8 cellular contexts compared by ENCODE assay signal in genomic region chr22:36505998-36506635, GRCh38. TPM values are rescaled to one million over a fixed set of nuclear protein-coding genes. Genes with fewer than 3 reads are reported as not detected.
DNase-seq lines count a peak whose midpoint lies in the region; ATAC-seq and TF ChIP-seq lines count a peak whose summit lies in the region.

No MANE protein-coding gene starts in this region.

- WGBS in GM23248 (ENCODE audit: low coverage in 1 of 2, low lambda C conversion rate in 2 of 2, missing lambda C conversion rate in 2 of 2), 2 experiments, result 91 to 98% methylated on average over 43 to 60 of the region's 60 CpGs
- WGBS in heart right ventricle, 2 donors, result 95 to 97% methylated on average over 60 of the region's 60 CpGs
- WGBS in lower leg skin, 2 donors, result 90 to 94% methylated on average over 60 of the region's 60 CpGs

- ATAC-seq in heart right ventricle, result peak in 3 of 8 donors; percentile 3 to 53 (median 5)
- peak; percentile 3 for ATAC-seq in sciatic nerve
- no peak for ATAC-seq in GM18858 (IDR thresholded peaks at IDR 0.05; ENCODE audit: unreplicated experiment)

- TF ChIP-seq CTCF in VCaP (conservative IDR thresholded peaks at IDR 0.05), result no peak
- TF ChIP-seq CTCF in heart right ventricle (IDR thresholded peaks at IDR 0.05), result no peak
- TF ChIP-seq CTCF in lower leg skin (IDR thresholded peaks at IDR 0.05), result no peak

- H2AFZ ChIP-seq in GM23248, result peak overlapping the region; percentile 84

- no peaks in the 10 kb centered on the region for H3K27me3 ChIP-seq in GM23248 (replicated peaks; ENCODE audit: insufficient read depth)
- H3K27me3 ChIP-seq in heart right ventricle, result no peaks in the 10 kb centered on the region

- H3K4me2 ChIP-seq in GM23248 (ENCODE audit: unreplicated experiment), result peak overlapping the region; percentile 71

- in situ Hi-C loops in GM23248 (cut with MboI), result no loop called here

- peaks cover 38% of the 10 kb centered on the region for H3F3A ChIP-seq in GM23248 (ENCODE audit: insufficient read depth)

- DNase-seq in GM23248, result no peak
- peak in 1 of 2 donors; percentile 33 for DNase-seq in heart right ventricle
- DNase-seq in sciatic nerve (ENCODE audit: low spot score), result no peak
- no peak for DNase-seq in lower leg skin (ENCODE audit: low spot score in 2 of 2)
- no peak for DNase-seq in AG20443 (ENCODE audit: low spot score)
- DNase-seq in GDM1 (lab: John Stamatoyannopoulos, UW), result no peak

- H3K27ac ChIP-seq in GM23248 (no peak overlapping the region), VCaP (peak overlapping the region; percentile 84), heart right ventricle (peak overlapping the region in 6 of 10 donors; percentile 77 to 86 (median 80))

- H3K4me3 ChIP-seq in GM23248 (peak overlapping the region; percentile 73), heart right ventricle (peak overlapping the region in 9 of 10 donors; percentile 42 to 78 (median 62)), lower leg skin (ENCODE audit: low read depth, poor library complexity, severe bottlenecking) (no peak overlapping the region)

- no peaks in the 10 kb centered on the region for H4K20me1 ChIP-seq in GM23248 (ENCODE audit: insufficient read depth)

- no peak for TF ChIP-seq POLR2A in lower leg skin (IDR thresholded peaks at IDR 0.05)

- H3K4me1 ChIP-seq in GM23248 (ENCODE audit: insufficient read depth) (no peaks in the 10 kb centered on the region), heart right ventricle (peaks cover 0 to 39% (median 21%) of the 10 kb centered on the region in 9 donors)

- H3K9ac ChIP-seq in GM23248, result peak overlapping the region; percentile 74; the same call in 1 of the 2 replicates

- H3K79me2 ChIP-seq in GM23248 (ENCODE audit: insufficient read depth), result no peaks in the 10 kb centered on the region

- intact Hi-C loops in heart right ventricle (cut with DNase I), result no loop called here
- intact Hi-C loops in sciatic nerve (cut with DNase I), result no loop called here
- intact Hi-C loops in lower leg skin (cut with DNase I; ENCODE audit: low total_unique reads), result no loop called here

- H3K36me3 ChIP-seq in GM23248 (ENCODE audit: low read depth), result peaks cover 8% of the 10 kb centered on the region
- peaks cover 0 to 27% (median 7%) of the 10 kb centered on the region in 9 donors for H3K36me3 ChIP-seq in heart right ventricle

- no peaks in the 10 kb centered on the region for H3K9me2 ChIP-seq in GM23248 (ENCODE audit: insufficient read depth)

- no peaks in the 10 kb centered on the region for H3K9me3 ChIP-seq in GM23248 (ENCODE audit: low read depth)
- no peaks in the 10 kb centered on the region for H3K9me3 ChIP-seq in heart right ventricle

RNA-seq across cellular contexts. Expression of gene FOXRED2, which starts 0.7 kb away (rescaled TPM):
- total RNA-seq in GM23248 (2014; rRNA removed; shearing (Covaris generic)), result 4.2 and 4.4 TPM in 2 replicates
- polyA plus RNA-seq in GM23248 (2016; fragmentation: Nextera tagmentation; extraction: Ambion mirVana), result 5.0 and 6.5 TPM in 2 replicates
- 10 to 100 TPM in 3 of 10 donors, 1 to 10 TPM in 7; 6.3 to 15.7 (median 8.6) TPM for total RNA-seq in heart right ventricle
- polyA plus RNA-seq in heart right ventricle, result 1 to 10 TPM; 2.2 to 2.4 TPM
- total RNA-seq in sciatic nerve, result 13.7 TPM
- 10 to 100 TPM in 3 of 4 donors, 1 to 10 TPM in 1; 9.1 to 18.5 (median 14.6) TPM for total RNA-seq in lower leg skin

RNA-seq across cellular contexts. Expression of gene EIF3D, which starts 22.8 kb away (rescaled TPM):
- total RNA-seq in GM23248 (2014; rRNA removed; shearing (Covaris generic)), result 310 and 377 TPM in 2 replicates
- polyA plus RNA-seq in GM23248 (2016; fragmentation: Nextera tagmentation; extraction: Ambion mirVana) (122 and 129 TPM in 2 replicates), heart right ventricle (100 to 1,000 TPM in 1 of 2 donors, 10 to 100 TPM in 1; 65.4 to 180 TPM)
- total RNA-seq in heart right ventricle (100 to 1,000 TPM in 1 of 10 donors, 10 to 100 TPM in 9; 61.4 to 113 (median 79.9) TPM), sciatic nerve (132 TPM), lower leg skin (100 to 1,000 TPM; 305 to 489 (median 386) TPM)

RNA-seq across cellular contexts. Expression of gene TXN2, which starts 24.7 kb away (rescaled TPM):
- total RNA-seq in GM23248 (2014; rRNA removed; shearing (Covaris generic)), result 24.0 and 33.1 TPM in 2 replicates
- polyA plus RNA-seq in GM23248 (2016; fragmentation: Nextera tagmentation; extraction: Ambion mirVana), result 104 and 109 TPM in 2 replicates
- total RNA-seq in heart right ventricle, result 100 to 1,000 TPM; 107 to 142 (median 122) TPM
- polyA plus RNA-seq in heart right ventricle, result 100 to 1,000 TPM; 103 to 155 TPM
- 45.4 TPM for total RNA-seq in sciatic nerve
- 10 to 100 TPM; 45.6 to 56.7 (median 52.2) TPM for total RNA-seq in lower leg skin
